8 cellular contexts compared by ENCODE assay signal in genomic region chr16:25257956-25258855, GRCh38.
DNase-seq lines count a peak whose midpoint lies in the region; ATAC-seq lines count a peak whose summit lies in the region.

No MANE protein-coding gene starts in this region.

- no peaks in the 10 kb centered on the region for H3K9me3 Mint-ChIP-seq in central memory CD8-positive, alpha-beta T cell

- H3K4me1 Mint-ChIP-seq in central memory CD8-positive, alpha-beta T cell, result peaks cover 53% of the 10 kb centered on the region

- peaks cover 37% of the 10 kb centered on the region for H3K36me3 Mint-ChIP-seq in central memory CD8-positive, alpha-beta T cell (ENCODE audit: insufficient read depth)

- H3K4me3 Mint-ChIP-seq in central memory CD8-positive, alpha-beta T cell, result peak overlapping the region; percentile 91

- DNase-seq in AG08395 (ENCODE audit: low spot score) (peak; percentile 66), NCI-H2227 (lab: John Stamatoyannopoulos, UW; ENCODE audit: unreplicated experiment) (peak; percentile 99), kidney tubule cell (ENCODE audit: low spot score) (peak; percentile 88)
- DNase-seq in activated CD4-positive, CD25-positive, alpha-beta regulatory T cell (lab: John Stamatoyannopoulos, UW), result peak in 3 of 4 experiments; percentile 66 to 75 (median 74)
- DNase-seq in central memory CD8-positive, alpha-beta T cell (ENCODE audit: low spot score in 2 of 2), result peak in 1 of 2 donors; percentile 66
- peak; percentile 39 to 60 for DNase-seq in stimulated activated CD4-positive, alpha-beta T cell treated with anti-CD3 and anti-CD28 coated beads, Interleukin-1b, Interleukin-23, amount 100 ng/mL, for 1 hour (ENCODE audit: low read depth in 2 of 2)

- ATAC-seq in GM18907 (IDR thresholded peaks at IDR 0.05; ENCODE audit: unreplicated experiment) (peak; percentile 48), HG03135 (IDR thresholded peaks at IDR 0.05; ENCODE audit: unreplicated experiment) (peak; percentile 42)
- ATAC-seq in central memory CD8-positive, alpha-beta T cell (replicated peaks; ENCODE audit: extremely low read depth, poor library complexity, severe bottlenecking), result peak; percentile 44

- no peaks in the 10 kb centered on the region for H3K27me3 Mint-ChIP-seq in central memory CD8-positive, alpha-beta T cell

- peak overlapping the region; percentile 93 for H3K27ac Mint-ChIP-seq in central memory CD8-positive, alpha-beta T cell (ENCODE audit: low read depth)
